ENCODE assay signal across 15 cellular contexts in genomic region chrX:39826813-39827543, GRCh38.
"Had no signal": no experiment of that assay in that cellular context is flagged by ENCODE, and none has a peak within 500 bp of the region (broad histone marks: within the 10 kb centered on the region; RNA-seq: fewer than 3 reads in every experiment).

No MANE protein-coding gene starts in this region.

- H3K27ac Mint-ChIP-seq: activated CD4-positive, alpha-beta T cell treated with anti-CD3 and anti-CD28 coated beads, Interleukin-2, amount 10 ng/mL, durations not matched to agents 7 days and 5 days; activated naive CD8-positive, alpha-beta T cell treated with anti-CD3 and anti-CD28 coated beads for 36 hours; activated T-cell treated with anti-CD3 and anti-CD28 coated beads, Interleukin-2, amount 50 U/mL, for 72 hours had no signal

- DNase-seq: activated CD4-positive, alpha-beta T cell treated with anti-CD3 and anti-CD28 coated beads, Interleukin-2, amount 10 ng/mL, durations not matched to agents 7 days and 5 days; activated CD8-positive, alpha-beta memory T cell treated with anti-CD3 and anti-CD28 coated beads, Interleukin-2, amount 50 U/mL, for 48 hours; activated naive CD8-positive, alpha-beta T cell treated with anti-CD3 and anti-CD28 coated beads for 36 hours; activated T-cell treated with anti-CD3 and anti-CD28 coated beads, Interleukin-2, amount 50 U/mL, for 72 hours; anterior cingulate cortex; cerebellar nuclear complex; effector CD8-positive, alpha-beta T cell; foreskin fibroblast; left cardiac atrium; stimulated activated CD4-positive, alpha-beta T cell treated with anti-CD3 and anti-CD28 coated beads, Interleukin-4, amount 100 ng/mL, for 1 hour; stimulated activated naive CD4-positive, alpha-beta T cell; transverse colon had no signal

- H3K36me3 ChIP-seq: breast epithelium, neutrophil, transverse colon, vagina had no signal

- H3K27ac ChIP-seq: breast epithelium, neutrophil, transverse colon, vagina had no signal

- H3K36me3 Mint-ChIP-seq: activated naive CD8-positive, alpha-beta T cell treated with anti-CD3 and anti-CD28 coated beads for 36 hours had no signal

- H3K27me3 ChIP-seq: vagina had no signal

- H3K4me3 Mint-ChIP-seq: activated CD4-positive, alpha-beta T cell treated with anti-CD3 and anti-CD28 coated beads, Interleukin-2, amount 10 ng/mL, durations not matched to agents 7 days and 5 days; activated naive CD8-positive, alpha-beta T cell treated with anti-CD3 and anti-CD28 coated beads for 36 hours; activated T-cell treated with anti-CD3 and anti-CD28 coated beads, Interleukin-2, amount 50 U/mL, for 72 hours had no signal

- H3K4me3 ChIP-seq: breast epithelium, transverse colon, vagina had no signal

- H3K9me3 ChIP-seq: neutrophil, transverse colon, vagina had no signal

- H3K9me3 Mint-ChIP-seq: activated CD4-positive, alpha-beta T cell treated with anti-CD3 and anti-CD28 coated beads, Interleukin-2, amount 10 ng/mL, durations not matched to agents 7 days and 5 days; activated naive CD8-positive, alpha-beta T cell treated with anti-CD3 and anti-CD28 coated beads for 36 hours; activated T-cell treated with anti-CD3 and anti-CD28 coated beads, Interleukin-2, amount 50 U/mL, for 72 hours had no signal

- H3K4me1 ChIP-seq: breast epithelium, transverse colon, vagina had no signal
